In the genomic region with DNA sequence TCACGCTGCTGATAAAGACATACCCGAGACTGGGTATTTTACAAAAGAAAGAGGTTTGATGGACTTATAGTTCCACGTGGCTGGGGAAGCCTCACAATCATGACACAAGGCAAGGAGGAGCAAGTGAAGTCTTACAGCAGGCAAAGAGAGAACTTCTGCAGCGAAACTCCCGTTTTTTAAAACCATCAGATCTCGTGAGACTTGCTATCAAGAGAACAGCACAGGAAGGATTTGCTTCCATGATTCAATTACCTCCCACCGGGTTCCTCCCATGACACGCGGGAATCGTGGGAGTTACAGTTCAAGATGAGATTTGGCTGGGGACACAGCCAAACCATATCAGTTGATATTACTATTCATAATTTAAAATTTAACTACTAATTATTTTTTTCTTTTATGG, we compare ENCODE assay signal across 15 cellular contexts.
"Had no signal": no experiment of that assay in that cellular context is flagged by ENCODE, and none has a peak within 500 bp of the region (broad histone marks: within the 10 kb centered on the region; RNA-seq: fewer than 3 reads in every experiment).

No MANE protein-coding gene starts in this region.

- ATAC-seq: left lung; naive thymus-derived CD8-positive, alpha-beta T cell; stimulated activated naive B cell treated with anti-CD40 and anti-IgM and Interleukin-4, amounts not matched to agents 10 μg/mL and 1 μg/mL and 100 μg/mL, for 72 hours had no signal

- H3K27me3 ChIP-seq: cardiac muscle cell, hepatocyte, left lung, tibial artery had no signal

- H3K79me2 ChIP-seq: hepatocyte had no signal

- H3K27ac Mint-ChIP-seq: activated CD4-positive, alpha-beta memory T cell treated with anti-CD3 and anti-CD28 coated beads, Interleukin-2, amount 10 ng/mL, durations not matched to agents 7 days and 5 days; activated naive CD4-positive, alpha-beta T cell treated with anti-CD3 and anti-CD28 coated beads, Interleukin-2, amount 10 ng/mL, durations not matched to agents 7 days and 5 days; activated T-cell treated with anti-CD3 and anti-CD28 coated beads, Interleukin-2, amount 50 U/mL, for 24 hours; memory B cell; naive thymus-derived CD8-positive, alpha-beta T cell; stimulated activated naive B cell treated with anti-CD40 and anti-IgM and Interleukin-4, amounts not matched to agents 10 μg/mL and 1 μg/mL and 100 μg/mL, for 72 hours had no signal

- H3K36me3 ChIP-seq: cardiac muscle cell, left lung, tibial artery had no signal

- H3K4me1 ChIP-seq: left lung, tibial artery had no signal

- DNase-seq: activated CD4-positive, alpha-beta memory T cell treated with anti-CD3 and anti-CD28 coated beads, Interleukin-2, amount 10 ng/mL, durations not matched to agents 7 days and 5 days; activated CD4-positive, alpha-beta T cell treated with anti-CD3 and anti-CD28 coated beads for 4 hours; activated naive CD4-positive, alpha-beta T cell treated with anti-CD3 and anti-CD28 coated beads, Interleukin-2, amount 10 ng/mL, durations not matched to agents 7 days and 5 days; activated T-cell treated with anti-CD3 and anti-CD28 coated beads, Interleukin-2, amount 50 U/mL, for 24 hours; erythroblast; left lung; naive thymus-derived CD8-positive, alpha-beta T cell; posterior cingulate gyrus; retina; stimulated activated CD4-positive, alpha-beta T cell treated with anti-CD3 and anti-CD28 coated beads, Interleukin-2, amount 100 ng/mL, for 48 hours; stimulated activated naive B cell treated with anti-CD40 and anti-IgM and Interleukin-4, amounts not matched to agents 10 μg/mL and 1 μg/mL and 100 μg/mL, for 72 hours; tibial artery had no signal

- H3K4me3 ChIP-seq: cardiac muscle cell, hepatocyte, left lung, tibial artery had no signal

- H3K27ac ChIP-seq: cardiac muscle cell, hepatocyte, left lung, tibial artery had no signal

- H3K36me3 Mint-ChIP-seq: activated naive CD4-positive, alpha-beta T cell treated with anti-CD3 and anti-CD28 coated beads, Interleukin-2, amount 10 ng/mL, durations not matched to agents 7 days and 5 days; memory B cell; stimulated activated naive B cell treated with anti-CD40 and anti-IgM and Interleukin-4, amounts not matched to agents 10 μg/mL and 1 μg/mL and 100 μg/mL, for 72 hours had no signal

- H3K4me2 ChIP-seq: hepatocyte had no signal

- H2AFZ ChIP-seq: hepatocyte had no signal

- H3K4me1 Mint-ChIP-seq: activated CD4-positive, alpha-beta memory T cell treated with anti-CD3 and anti-CD28 coated beads, Interleukin-2, amount 10 ng/mL, durations not matched to agents 7 days and 5 days; activated naive CD4-positive, alpha-beta T cell treated with anti-CD3 and anti-CD28 coated beads, Interleukin-2, amount 10 ng/mL, durations not matched to agents 7 days and 5 days; memory B cell; naive thymus-derived CD8-positive, alpha-beta T cell; stimulated activated naive B cell treated with anti-CD40 and anti-IgM and Interleukin-4, amounts not matched to agents 10 μg/mL and 1 μg/mL and 100 μg/mL, for 72 hours had no signal

- H3K4me3 Mint-ChIP-seq: activated CD4-positive, alpha-beta memory T cell treated with anti-CD3 and anti-CD28 coated beads, Interleukin-2, amount 10 ng/mL, durations not matched to agents 7 days and 5 days; activated naive CD4-positive, alpha-beta T cell treated with anti-CD3 and anti-CD28 coated beads, Interleukin-2, amount 10 ng/mL, durations not matched to agents 7 days and 5 days; activated T-cell treated with anti-CD3 and anti-CD28 coated beads, Interleukin-2, amount 50 U/mL, for 24 hours; memory B cell; naive thymus-derived CD8-positive, alpha-beta T cell; stimulated activated naive B cell treated with anti-CD40 and anti-IgM and Interleukin-4, amounts not matched to agents 10 μg/mL and 1 μg/mL and 100 μg/mL, for 72 hours had no signal

- H3K9me3 Mint-ChIP-seq: activated CD4-positive, alpha-beta memory T cell treated with anti-CD3 and anti-CD28 coated beads, Interleukin-2, amount 10 ng/mL, durations not matched to agents 7 days and 5 days; activated naive CD4-positive, alpha-beta T cell treated with anti-CD3 and anti-CD28 coated beads, Interleukin-2, amount 10 ng/mL, durations not matched to agents 7 days and 5 days had no signal
